ENCODE assay signal across 1 cellular context in genomic region chr14:24179294-24179960, GRCh38.
TF ChIP-seq lines count a peak whose summit lies in the region.

No MANE protein-coding gene starts in this region.

TF ChIP-seq in GM12878, 131 proteins besides CTCF, POLR2A, EP300 and RAD21:
- TF ChIP-seq BRCA1 (IDR thresholded peaks at IDR 0.05; ENCODE audit: low read depth, low read length) = no peak
- TF ChIP-seq POLR2AphosphoS5 (IDR thresholded peaks at IDR 0.05; ENCODE audit: low read length) = peak; percentile 70; the same call in 1 of the 2 replicates
